14 cellular contexts compared by ENCODE assay signal in the genomic region with DNA sequence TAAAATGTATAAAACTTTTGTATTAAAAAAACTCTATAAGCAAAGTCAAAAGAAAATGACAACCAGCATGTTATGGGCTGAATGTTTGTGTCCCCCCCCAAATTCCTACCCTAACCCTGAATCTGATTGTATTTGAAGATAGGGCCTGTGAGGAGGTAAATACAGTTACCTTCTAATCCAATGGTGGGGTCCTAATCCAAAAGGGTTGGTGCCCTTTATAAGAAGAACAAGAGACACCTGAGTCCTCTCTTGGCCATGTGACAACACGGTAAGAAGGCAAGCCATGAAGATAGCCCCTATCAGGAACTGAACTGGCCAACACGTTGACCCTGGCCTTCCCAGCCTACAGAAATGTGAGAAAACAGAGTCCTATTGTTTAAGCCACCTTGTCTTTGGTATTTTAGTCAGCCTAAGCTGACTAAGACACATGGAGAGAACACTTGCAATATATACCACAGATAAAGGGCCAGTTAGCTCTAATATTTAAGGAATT. TPM values are rescaled to one million over a fixed set of nuclear protein-coding genes. Genes with fewer than 3 reads are reported as not detected.
DNase-seq lines count a peak whose midpoint lies in the region; ATAC-seq and TF ChIP-seq lines count a peak whose summit lies in the region.
"Had no signal": no experiment of that assay in that cellular context is flagged by ENCODE, and none has a peak within 500 bp of the region (broad histone marks: within the 10 kb centered on the region; RNA-seq: fewer than 3 reads in every experiment).

No MANE protein-coding gene starts in this region.

- H3K27ac Mint-ChIP-seq in H9 = no peak overlapping the region
- H3K27ac Mint-ChIP-seq in endodermal cell = no peak overlapping the region
- H3K27ac Mint-ChIP-seq: CD4-positive, CD25-positive, alpha-beta regulatory T cell; CD8-positive, alpha-beta memory T cell had no signal

- in situ Hi-C loops in SK-MEL-5 (cut with HindIII; ENCODE audit: low pct_unique_long_range_greater_than_20kb, low sequenced_read_pairs) = no loop called here

- no peak for ATAC-seq in HG03159 (IDR thresholded peaks at IDR 0.05; ENCODE audit: unreplicated experiment)
- no peak for ATAC-seq in HG03432 (IDR thresholded peaks at IDR 0.05; ENCODE audit: unreplicated experiment)

- H3K27ac ChIP-seq in H9 (ENCODE audit: insufficient read length, low read depth, low read length) = no peak overlapping the region
- H3K27ac ChIP-seq in endodermal cell (ENCODE audit: low read depth, low read length) = no peak overlapping the region
- peak overlapping the region in 1 of 2 donors; percentile 8 for H3K27ac ChIP-seq in testis

- no peak for TF ChIP-seq POLR2A in testis (IDR thresholded peaks at IDR 0.05)

- no peaks in the 10 kb centered on the region for H3K27me3 ChIP-seq in H9 (ENCODE audit: insufficient read depth, low read length)
- no peaks in the 10 kb centered on the region for H3K27me3 ChIP-seq in endodermal cell (ENCODE audit: control insufficient read depth, insufficient read depth, low read length, poor library complexity, severe bottlenecking)
- no peaks in the 10 kb centered on the region for H3K27me3 ChIP-seq in testis

- H3K9me3 Mint-ChIP-seq in H9 = no peaks in the 10 kb centered on the region
- no peaks in the 10 kb centered on the region for H3K9me3 Mint-ChIP-seq in endodermal cell
- H3K9me3 Mint-ChIP-seq: CD4-positive, CD25-positive, alpha-beta regulatory T cell; CD8-positive, alpha-beta memory T cell had no signal

- no CpG with 5 or more reads among the region's 2 CpGs for WGBS in H9 (ENCODE audit: extremely low coverage, insufficient read length, low lambda C conversion rate)
- 85 to 86% methylated on average over 2 of the region's 2 CpGs for WGBS in endodermal cell (ENCODE audit: insufficient coverage in 1 of 2, insufficient read length in 1 of 2), 2 experiments
- 59 to 78% methylated on average over 2 of the region's 2 CpGs for WGBS in testis, 2 donors

- H3K56ac ChIP-seq in H9 (ENCODE audit: insufficient read length, low read depth, low read length) = no peak overlapping the region

- no peak overlapping the region for H3T11ph ChIP-seq in H9 (ENCODE audit: low read length)

- DNase-seq in H9 (peak; percentile 1), SK-MEL-5 (ENCODE audit: low read depth, low spot score) (peak; percentile 38), endodermal cell (peak; percentile 24), testis (peak; percentile 46)
- DNase-seq in activated naive CD4-positive, alpha-beta T cell treated with Interleukin-2 at 50 U/mL for 16 hours = no peak
- DNase-seq: ACHN; BE2C; C1 segment of cervical spinal cord; Caco-2; CD4-positive, CD25-positive, alpha-beta regulatory T cell; CD8-positive, alpha-beta memory T cell had no signal

- no peaks in the 10 kb centered on the region for H3K79me1 ChIP-seq in H9 (ENCODE audit: insufficient read depth, low read depth, low read length, poor library complexity, severe bottlenecking)

- no peaks in the 10 kb centered on the region for H3K36me3 Mint-ChIP-seq in H9 (ENCODE audit: insufficient read depth in 1 of 3, low read depth in 3 of 3)
- H3K36me3 Mint-ChIP-seq in endodermal cell (ENCODE audit: low read depth) = no peaks in the 10 kb centered on the region
- H3K36me3 Mint-ChIP-seq: CD4-positive, CD25-positive, alpha-beta regulatory T cell; CD8-positive, alpha-beta memory T cell had no signal

- no peak overlapping the region for H3K4ac ChIP-seq in H9 (ENCODE audit: low read depth, low read length)

- no peak overlapping the region for H3K4me3 Mint-ChIP-seq in H9
- H3K4me3 Mint-ChIP-seq in endodermal cell = no peak overlapping the region
- H3K4me3 Mint-ChIP-seq: CD4-positive, CD25-positive, alpha-beta regulatory T cell; CD8-positive, alpha-beta memory T cell had no signal

- H3K4me3 ChIP-seq in endodermal cell (ENCODE audit: low read length) = no peak overlapping the region
- H3K4me3 ChIP-seq in testis = no peak overlapping the region
- H3K4me3 ChIP-seq: HAP-1 had no signal

- H2BK15ac ChIP-seq in H9 (ENCODE audit: low read depth, low read length) = no peak overlapping the region

- no peaks in the 10 kb centered on the region for H3K36me3 ChIP-seq in endodermal cell (ENCODE audit: control insufficient read depth, insufficient read depth, low read length)
- no peaks in the 10 kb centered on the region for H3K36me3 ChIP-seq in testis (ENCODE audit: low read depth, missing control alignments)
- H3K36me3 ChIP-seq: BE2C, HAP-1 had no signal

- no peak overlapping the region for H3K14ac ChIP-seq in H9 (ENCODE audit: insufficient read depth, low read length)

- no peaks in the 10 kb centered on the region for H3K23me2 ChIP-seq in H9 (ENCODE audit: insufficient read length, low read depth, low read length, poor library complexity, severe bottlenecking)

- H3K23ac ChIP-seq in H9 (ENCODE audit: insufficient read length, low read depth, low read length) = no peak overlapping the region

- no peak overlapping the region for H2BK120ac ChIP-seq in H9 (ENCODE audit: low read depth, low read length, poor library complexity, severe bottlenecking)

- no peak overlapping the region for H4K91ac ChIP-seq in H9 (ENCODE audit: insufficient read length, low read depth, low read length)

- no peak overlapping the region for H2BK20ac ChIP-seq in H9 (ENCODE audit: low read depth, low read length, poor library complexity, severe bottlenecking)

- intact Hi-C loops in testis (cut with DNase I; ENCODE audit: low total_unique reads) = no loop called here

- H2BK5ac ChIP-seq in H9 (ENCODE audit: insufficient read length, low read length) = no peak overlapping the region

- no peak overlapping the region for H4K5ac ChIP-seq in H9 (ENCODE audit: insufficient read length, low read depth, low read length)

- H4K8ac ChIP-seq in H9 (replicated peaks; ENCODE audit: insufficient read length, low read depth, low read length) = no peak overlapping the region

- H3K27me3 Mint-ChIP-seq in H9 (ENCODE audit: low read depth) (no peaks in the 10 kb centered on the region; the same call in 1 of the 2 replicates), endodermal cell (ENCODE audit: insufficient read depth) (peaks cover 2% of the 10 kb centered on the region)
- H3K27me3 Mint-ChIP-seq: CD4-positive, CD25-positive, alpha-beta regulatory T cell; CD8-positive, alpha-beta memory T cell had no signal

- no peaks in the 10 kb centered on the region for H4K20me1 ChIP-seq in H9 (ENCODE audit: control insufficient read depth, insufficient read depth, insufficient read length)

- H3K4me2 ChIP-seq in H9 (ENCODE audit: insufficient read depth, insufficient read length, low read length) = no peak overlapping the region

- no peak overlapping the region for H3K18ac ChIP-seq in H9 (ENCODE audit: insufficient read length, low read depth, low read length)

- H2AFZ ChIP-seq in H9 (ENCODE audit: low read length) = no peak overlapping the region

- TF ChIP-seq CTCF in H9 (conservative IDR thresholded peaks at IDR 0.05) (no peak), endodermal cell (conservative IDR thresholded peaks at IDR 0.05) (no peak), testis (IDR thresholded peaks at IDR 0.05) (no peak)

- H2AK5ac ChIP-seq in H9 (ENCODE audit: insufficient read length, low read length) = no peak overlapping the region

- H3K4me1 Mint-ChIP-seq in H9 (peaks cover 2 to 5% of the 10 kb centered on the region in 2 experiments; a peak in 2 of 4 replicates), endodermal cell (no peaks in the 10 kb centered on the region)

- H3K4me1 ChIP-seq in H9 (ENCODE audit: insufficient read depth, low read length) = no peaks in the 10 kb centered on the region
- no peaks in the 10 kb centered on the region for H3K4me1 ChIP-seq in endodermal cell (ENCODE audit: control insufficient read depth, insufficient read depth, low read length)
- peaks cover 7% of the 10 kb centered on the region for H3K4me1 ChIP-seq in testis
- H3K4me1 ChIP-seq: BE2C, Caco-2, HAP-1 had no signal

- H2BK12ac ChIP-seq in H9 (ENCODE audit: insufficient read length, low read depth, low read length) = no peak overlapping the region

- H3K9me3 ChIP-seq in H9 (ENCODE audit: control insufficient read depth, low read depth, low read length) (no peaks in the 10 kb centered on the region), endodermal cell (ENCODE audit: control insufficient read depth, low read length) (no peaks in the 10 kb centered on the region), testis (no peaks in the 10 kb centered on the region)
- H3K9me3 ChIP-seq: BE2C, Caco-2, HAP-1 had no signal

- H3K9ac ChIP-seq in H9 (ENCODE audit: extremely low read depth, insufficient read length, low read length) (no peak overlapping the region), endodermal cell (ENCODE audit: extremely low read depth, low read length, poor library complexity, severe bottlenecking) (no peak overlapping the region)

- H3K79me2 ChIP-seq in H9 (ENCODE audit: insufficient read depth, low read length) = no peaks in the 10 kb centered on the region

RNA-seq across cellular contexts. Expression of gene AKNA, which starts 49.7 kb away (rescaled TPM):
- total RNA-seq in H9 (2021) (19.7 and 20.8 TPM in 2 replicates), endodermal cell (10 to 100 TPM; 12.2 to 15.4 TPM), testis (10 to 100 TPM; 21.2 to 31.5 TPM)
- 5.5 and 6.0 TPM in 2 replicates for total RNA-seq in SK-MEL-5 (2014; rRNA removed; shearing (Covaris generic))
- 24.1 and 27.8 TPM in 2 replicates for polyA plus RNA-seq in SK-MEL-5 (2015; cell fraction: cytosol; rRNA removed)
- 22.0 and 33.7 TPM in 2 replicates for polyA plus RNA-seq in SK-MEL-5 (2015; cell fraction: nucleus; rRNA removed)
- polyA plus RNA-seq in endodermal cell (2013, experiment 1 of 2) = 16.6 TPM
- polyA plus RNA-seq in endodermal cell (2013, experiment 2 of 2) = 16.2 TPM
- 20.6 TPM for polyA plus RNA-seq in testis (ENCODE audit: insufficient read depth, low read depth, low replicate concordance)
